22 cellular contexts compared by ENCODE assay signal in genomic region chr5:112998296-112998695, GRCh38.
"Had no signal": no experiment of that assay in that cellular context is flagged by ENCODE, and none has a peak within 500 bp of the region (broad histone marks: within the 10 kb centered on the region; RNA-seq: fewer than 3 reads in every experiment).

No MANE protein-coding gene starts in this region.

- H3K4me3 ChIP-seq: K562 had no signal

- ATAC-seq: K562, Panc1, SK-N-SH treated with all-trans-retinoic acid at 6 μM for 48 hours had no signal

- H3K4me2 ChIP-seq: KMS-11 had no signal

- H3K27ac Mint-ChIP-seq: IgD-negative memory B cell had no signal

- H3K27me3 Mint-ChIP-seq: IgD-negative memory B cell had no signal

- H3K27ac ChIP-seq: HL-60, KMS-11, RWPE1 had no signal

- H3K9me3 Mint-ChIP-seq: IgD-negative memory B cell had no signal

- DNase-seq: Kasumi-1, MM.1S, NCI-H1092 treated with DMSO at 0.1 percent for 48 hours, NCI-H1436, NCI-H187, NCI-H2029, NCI-H2081 treated with DMSO at 0.1 percent for 48 hours, NCI-H2171, NCI-H226, NCI-H446, NCI-H510A, NCI-H524 treated with DMSO at 0.1 percent for 48 hours, NCI-H69, NCI-H774, SHP77 had no signal

- H3K9ac ChIP-seq: KMS-11 had no signal
